11 cellular contexts compared by ENCODE assay signal in genomic region chr2:110106642-110107041, GRCh38. TPM values are rescaled to one million over a fixed set of nuclear protein-coding genes. Genes with fewer than 3 reads are reported as not detected.
A peak's percentile ranks its signal among the peaks of the same experiment; 100 is the strongest.
DNase-seq lines count a peak whose midpoint lies in the region; ATAC-seq and TF ChIP-seq lines count a peak whose summit lies in the region.
"Had no signal": no experiment of that assay in that cellular context is flagged by ENCODE, and none has a peak within 500 bp of the region (broad histone marks: within the 10 kb centered on the region; RNA-seq: fewer than 3 reads in every experiment).

No MANE protein-coding gene starts in this region.

- no peaks in the 10 kb centered on the region for H3K27me3 ChIP-seq in MG63
- H3K27me3 ChIP-seq in osteoblast (ENCODE audit: insufficient read depth, low read length): no peaks in the 10 kb centered on the region

- H3K9me3 ChIP-seq in MG63 (no peaks in the 10 kb centered on the region), osteoblast (ENCODE audit: low read depth, low read length) (no peaks in the 10 kb centered on the region)

- H3K79me2 ChIP-seq in osteoblast (ENCODE audit: insufficient read depth, low read length): no peaks in the 10 kb centered on the region

- H3K4me2 ChIP-seq in osteoblast (ENCODE audit: insufficient read depth, low read length): peak overlapping the region; percentile 75

- peak overlapping the region; percentile 84 for H3K27ac ChIP-seq in osteoblast (ENCODE audit: low read depth, low read length)

- H2AFZ ChIP-seq in osteoblast (ENCODE audit: low read length): peak overlapping the region; percentile 79

- H3K36me3 ChIP-seq in MG63: no peaks in the 10 kb centered on the region
- H3K36me3 ChIP-seq in osteoblast (ENCODE audit: insufficient read depth, low read length): no peaks in the 10 kb centered on the region

- in situ Hi-C loops in Caki2 (cut with HindIII; ENCODE audit: low pct_unique_long_range_greater_than_20kb, low sequenced_read_pairs): no loop called here

- H3K4me1 ChIP-seq in osteoblast (ENCODE audit: insufficient read depth, low read length): peaks cover 44% of the 10 kb centered on the region

- H4K20me1 ChIP-seq in osteoblast (ENCODE audit: insufficient read depth, low read length): no peaks in the 10 kb centered on the region

- no peak overlapping the region for H3K4me3 ChIP-seq in MG63
- H3K4me3 ChIP-seq in choroid plexus epithelial cell (ENCODE audit: low read depth, low read length): no peak overlapping the region
- H3K4me3 ChIP-seq in osteoblast (ENCODE audit: insufficient read depth, low read length): peak overlapping the region; percentile 6

- ATAC-seq in GM21390 (IDR thresholded peaks at IDR 0.05; ENCODE audit: unreplicated experiment): no peak
- no peak for ATAC-seq in HG03039 (IDR thresholded peaks at IDR 0.05; ENCODE audit: unreplicated experiment)

- no peak for TF ChIP-seq CTCF in choroid plexus epithelial cell (conservative IDR thresholded peaks at IDR 0.05; ENCODE audit: low read depth, low read length)
- TF ChIP-seq CTCF in osteoblast (IDR thresholded peaks at IDR 0.05; ENCODE audit: extremely low read depth, low read depth, low read length): no peak

- peak; percentile 65 for DNase-seq in Caki2 (ENCODE audit: low read depth)
- peak; percentile 41 for DNase-seq in MG63
- peak; percentile 74 for DNase-seq in choroid plexus epithelial cell (ENCODE audit: low read depth)
- peak; percentile 93 for DNase-seq in osteoblast (ENCODE audit: insufficient read length, low spot score, missing footprints)
- no peak for DNase-seq in NCI-H187 treated with DMSO at 0.1 percent for 48 hours (lab: John Stamatoyannopoulos, UW)
- DNase-seq in superior temporal gyrus (ENCODE audit: extremely low spot score): no peak
- DNase-seq: GOT3, retina had no signal

RNA-seq across cellular contexts. Expression of gene MALL, which starts 9.0 kb away (rescaled TPM):
- total RNA-seq in Caki2 (2014; rRNA removed; shearing (Covaris generic); ENCODE audit: low replicate concordance): 49.4 and 61.6 TPM in 2 replicates
- total RNA-seq in MG63 (2014; rRNA removed; shearing (Covaris generic); ENCODE audit: low replicate concordance): not detected in 2 replicates
- 4.4 and 5.1 TPM in 2 replicates for total RNA-seq in osteoblast
- total RNA-seq: activated CD8-positive, alpha-beta T cell treated with anti-CD3 and anti-CD28 coated beads for 36 hours had no signal

Comparison
In these comparisons a context has a peak if more than half of its experiments do, and no peak if none do; other contexts are left out.
1. DNase-seq: peak in Caki2 (single experiment), MG63 (single experiment), choroid plexus epithelial cell (single experiment) and osteoblast (single experiment); none in NCI-H187 treated with DMSO at 0.1 percent for 48 hours (single experiment) and superior temporal gyrus (single experiment).